Comparison of ENCODE assay signal across 13 cellular contexts in genomic region chr6:43432009-43432945, GRCh38. TPM values are rescaled to one million over a fixed set of nuclear protein-coding genes. Genes with fewer than 3 reads are reported as not detected.
DNase-seq lines count a peak whose midpoint lies in the region; FAIRE-seq and TF ChIP-seq lines count a peak whose summit lies in the region.
"Had no signal": no experiment of that assay in that cellular context is flagged by ENCODE, and none has a peak within 500 bp of the region (broad histone marks: within the 10 kb centered on the region; RNA-seq: fewer than 3 reads in every experiment).

No MANE protein-coding gene starts in this region.

- no peak overlapping the region for H2BK20ac ChIP-seq in H1 (ENCODE audit: low read length)

- H3K27ac ChIP-seq in H1 (ENCODE audit: low read depth, low read length) = no peak overlapping the region
- no peak overlapping the region for H3K27ac ChIP-seq in mesenchymal stem cell (ENCODE audit: low read length, poor library complexity, severe bottlenecking)
- H3K27ac ChIP-seq in dorsolateral prefrontal cortex = no peak overlapping the region
- H3K27ac ChIP-seq: BLaER1 had no signal

- TF ChIP-seq CTCF in H1 (IDR thresholded peaks at IDR 0.05; ENCODE audit: control extremely low read depth in 1 of 3, insufficient read depth in 1 of 3, low read depth in 1 of 3, low read length in 3 of 3) (no peak), dorsolateral prefrontal cortex (IDR thresholded peaks at IDR 0.05 in 54 of 56, conservative IDR thresholded peaks at IDR 0.05 in 2 of 56; ENCODE audit: low read depth in 1 of 56, partially characterized antibody in 56 of 56) (no peak)

- H3K4me3 Mint-ChIP-seq in activated T-cell treated with anti-CD3 and anti-CD28 coated beads, Interleukin-2, amount 50 U/mL, for 24 hours = no peak overlapping the region

- TF ChIP-seq EP300 in H1 (IDR thresholded peaks at IDR 0.05; ENCODE audit: borderline replicate concordance in 1 of 2, low read depth in 2 of 2, low read length in 2 of 2) = no peak

- no peak overlapping the region for H3K56ac ChIP-seq in H1 (replicated peaks; ENCODE audit: insufficient read length, low read depth, low read length)

- intact Hi-C loops in posterior vena cava (cut with DNase I) (no loop called here), dorsolateral prefrontal cortex (cut with DNase I) (no loop called here)

- H2BK120ac ChIP-seq in H1 (replicated peaks; ENCODE audit: low read depth, low read length) (no peak overlapping the region), mesenchymal stem cell (ENCODE audit: low read depth, low read length) (no peak overlapping the region)

- H3K4me1 Mint-ChIP-seq in activated T-cell treated with anti-CD3 and anti-CD28 coated beads, Interleukin-2, amount 50 U/mL, for 24 hours (ENCODE audit: low read depth) = peaks cover 27% of the 10 kb centered on the region

- H2BK15ac ChIP-seq in H1 (ENCODE audit: low read length) (no peak overlapping the region), mesenchymal stem cell (ENCODE audit: low read depth, poor library complexity, severe bottlenecking) (no peak overlapping the region)

- H3K4me1 ChIP-seq in H1 (replicated peaks in 1 of 4; ENCODE audit: control insufficient read depth in 3 of 4, insufficient read depth in 4 of 4, low read length in 3 of 4) (peaks cover 0 to 6% (median 2%) of the 10 kb centered on the region in 4 experiments; a peak in 3 of 7 replicates), mesenchymal stem cell (ENCODE audit: control insufficient read depth, insufficient read depth, low read depth, low read length) (peaks cover 16% of the 10 kb centered on the region)

- H3K4me3 ChIP-seq in H1 (ENCODE audit: extremely low read depth in 1 of 4, insufficient read depth in 2 of 4, low read depth in 3 of 4, low read length in 4 of 4) (no peak overlapping the region), mesenchymal stem cell (ENCODE audit: insufficient read depth in 1 of 2, low read depth in 1 of 2, low read length in 2 of 2) (no peak overlapping the region), dorsolateral prefrontal cortex (no peak overlapping the region)
- H3K4me3 ChIP-seq: BLaER1 had no signal

- H3K79me2 ChIP-seq in H1 (ENCODE audit: control insufficient read depth in 1 of 2, insufficient read depth in 2 of 2, low read length in 2 of 2) = peaks cover 0 to 9% of the 10 kb centered on the region in 2 experiments; a peak in 1 of 4 replicates

- H3K36me3 Mint-ChIP-seq in activated T-cell treated with anti-CD3 and anti-CD28 coated beads, Interleukin-2, amount 50 U/mL, for 24 hours (ENCODE audit: low read depth) = peaks cover 73% of the 10 kb centered on the region

- TF ChIP-seq POLR2A in H1 (IDR thresholded peaks at IDR 0.05; ENCODE audit: control extremely low read depth in 1 of 2, low read depth in 2 of 2, low read length in 2 of 2) (no peak), GM12892 (IDR thresholded peaks at IDR 0.05; ENCODE audit: low read depth, low read length) (no peak)

- H3K9me3 ChIP-seq in H1 (ENCODE audit: insufficient read depth in 2 of 2, low read depth in 1 of 2, low read length in 1 of 2) (no peaks in the 10 kb centered on the region), mesenchymal stem cell (ENCODE audit: control insufficient read depth, low read length) (no peaks in the 10 kb centered on the region)
- H3K9me3 ChIP-seq: BLaER1 had no signal

- H3K27ac Mint-ChIP-seq in activated T-cell treated with anti-CD3 and anti-CD28 coated beads, Interleukin-2, amount 50 U/mL, for 24 hours = peak overlapping the region; percentile 12

- no peaks in the 10 kb centered on the region for H3K9me3 Mint-ChIP-seq in activated T-cell treated with anti-CD3 and anti-CD28 coated beads, Interleukin-2, amount 50 U/mL, for 24 hours

- H2AFZ ChIP-seq in H1 (ENCODE audit: low read length) (no peak overlapping the region), mesenchymal stem cell (ENCODE audit: low read depth, low read length) (no peak overlapping the region)

- H3K18ac ChIP-seq in H1 (ENCODE audit: extremely low read depth, low read length) (no peak overlapping the region), mesenchymal stem cell (ENCODE audit: low read depth in 1 of 2, low read length in 2 of 2) (no peak overlapping the region)

- H3K79me1 ChIP-seq in H1 (ENCODE audit: low read depth, low read length) (no peaks in the 10 kb centered on the region; the same call in 1 of the 2 replicates), mesenchymal stem cell (replicated peaks; ENCODE audit: low read length, poor library complexity, severe bottlenecking) (peaks cover 23% of the 10 kb centered on the region)

- H3K14ac ChIP-seq in H1 (ENCODE audit: insufficient read length) (no peak overlapping the region), mesenchymal stem cell (ENCODE audit: low read length in 2 of 2) (no peak overlapping the region)

- no peak for DNase-seq in activated T-cell treated with anti-CD3 and anti-CD28 coated beads, Interleukin-2, amount 50 U/mL, for 24 hours
- no peak for DNase-seq in activated T-cell treated with anti-CD3 and anti-CD28 coated beads, Interleukin-2, amount 50 U/mL, for 48 hours
- DNase-seq in H1 (ENCODE audit: low read depth in 1 of 2, low spot score in 2 of 2) = no peak
- no peak for DNase-seq in mesenchymal stem cell
- DNase-seq in posterior vena cava (ENCODE audit: low spot score) = peak; percentile 77
- no peak for DNase-seq in GM12892 (ENCODE audit: insufficient read length)
- DNase-seq in dorsolateral prefrontal cortex = no peak
- DNase-seq: 8988T, AML-193, DMS53, GF-D8 had no signal

- 90% methylated on average over 16 of the region's 19 CpGs; no CpG with 5 or more reads in 1 of the 2 experiments for WGBS in H1 (ENCODE audit: extremely low coverage in 1 of 2, insufficient coverage in 1 of 2, insufficient read length in 1 of 2, insufficient replicate concordance in 2 of 2, low coverage in 1 of 2, low lambda C conversion rate in 2 of 2, missing lambda C conversion rate in 1 of 2), 2 experiments
- 98% methylated on average over 18 of the region's 19 CpGs for WGBS in mesenchymal stem cell

- peaks cover 0 to 2% of the 10 kb centered on the region in 2 experiments for H4K20me1 ChIP-seq in H1 (replicated peaks in 1 of 2; ENCODE audit: control insufficient read depth in 1 of 2, insufficient read depth in 2 of 2, low read length in 2 of 2)

- peaks cover 7% of the 10 kb centered on the region for H3K23me2 ChIP-seq in H1 (ENCODE audit: low read depth, low read length)

- H3K4me2 ChIP-seq in H1 (ENCODE audit: insufficient read depth in 1 of 2, low read depth in 2 of 2, low read length in 2 of 2) (no peak overlapping the region), mesenchymal stem cell (ENCODE audit: low read length, poor library complexity, severe bottlenecking) (no peak overlapping the region)
- H3K4me2 ChIP-seq: BLaER1 had no signal

- H4K8ac ChIP-seq in H1 (ENCODE audit: extremely low read depth, insufficient read depth, low read length) = no peak overlapping the region
- H4K8ac ChIP-seq in mesenchymal stem cell (ENCODE audit: low read length) = peak overlapping the region; percentile 36

- no peaks in the 10 kb centered on the region for H3K27me3 Mint-ChIP-seq in activated T-cell treated with anti-CD3 and anti-CD28 coated beads, Interleukin-2, amount 50 U/mL, for 24 hours

- H3K27me3 ChIP-seq in H1 (replicated peaks in 1 of 4; ENCODE audit: control insufficient read depth in 3 of 4, extremely low read depth in 1 of 4, insufficient read depth in 3 of 4, low read length in 3 of 4) (no peaks in the 10 kb centered on the region), mesenchymal stem cell (ENCODE audit: control insufficient read depth in 1 of 2, insufficient read depth in 1 of 2, low read length in 2 of 2) (no peaks in the 10 kb centered on the region), dorsolateral prefrontal cortex (no peaks in the 10 kb centered on the region)
- H3K27me3 ChIP-seq: BLaER1 had no signal

- H3K36me3 ChIP-seq in H1 (ENCODE audit: control insufficient read depth in 2 of 4, insufficient read depth in 4 of 4, low read length in 3 of 4) = peaks cover 0 to 7% (median 0%) of the 10 kb centered on the region in 4 experiments; a peak in 3 of 8 replicates
- H3K36me3 ChIP-seq in mesenchymal stem cell (ENCODE audit: control insufficient read depth in 1 of 2, insufficient read depth in 2 of 2, low read depth in 1 of 2, low read length in 2 of 2) = peaks cover 34 to 48% of the 10 kb centered on the region in 2 experiments

- no peak overlapping the region for H3K23ac ChIP-seq in H1 (ENCODE audit: insufficient read length)
- H3K23ac ChIP-seq in mesenchymal stem cell (ENCODE audit: low read length in 2 of 2) = no peak overlapping the region

- FAIRE-seq in H1 (lab: Jason Lieb, UNC) = no peak
- FAIRE-seq in GM12892 (lab: Jason Lieb, UNC) = no peak
- FAIRE-seq: H54 had no signal

- H2AK5ac ChIP-seq in H1 (ENCODE audit: low read depth, low read length) (no peak overlapping the region), mesenchymal stem cell (ENCODE audit: low read length, severe bottlenecking) (no peak overlapping the region)

- peak overlapping the region; percentile 24; the same call in 1 of the 2 replicates for H2BK5ac ChIP-seq in H1 (ENCODE audit: low read depth, low read length)
- H2BK5ac ChIP-seq in mesenchymal stem cell (ENCODE audit: low read depth, low read length, poor library complexity, severe bottlenecking) = no peak overlapping the region

- H4K91ac ChIP-seq in H1 (replicated peaks; ENCODE audit: insufficient read length, low read length) (no peak overlapping the region), mesenchymal stem cell (ENCODE audit: low read length) (peak overlapping the region; percentile 58)

- POLR2A ChIA-PET in H1 (lab: Charles Lee; ENCODE audit: partially characterized antibody) = interaction anchor here (1.0 to 2.5 kb wide), 2 partner anchors 9 to 62 kb away, joined by 3 to 9 read pairs; partner anchors contain the start of gene ZNF318

- no peak overlapping the region for H4K5ac ChIP-seq in H1 (ENCODE audit: insufficient read length, low read depth, low read length)

- H3K4ac ChIP-seq in H1 (replicated peaks; ENCODE audit: insufficient read length, low read depth, low read length) = no peak overlapping the region
- H3K4ac ChIP-seq in mesenchymal stem cell (ENCODE audit: low read depth in 1 of 2, low read length in 2 of 2) = no peak overlapping the region

- no peak for TF ChIP-seq RAD21 in H1 (IDR thresholded peaks at IDR 0.05 in 1 of 2, conservative IDR thresholded peaks at IDR 0.05 in 1 of 2; ENCODE audit: low read depth in 2 of 2, low read length in 2 of 2)

- CTCF ChIA-PET in H1 (lab: Charles Lee; ENCODE audit: partially characterized antibody) = interaction anchor here (0.6 to 6.7 kb wide), 7 partner anchors 23 to 151 kb away, joined by 3 to 46 read pairs (median 4); partner anchors contain the start of gene DLK2

- no peak overlapping the region for H2BK12ac ChIP-seq in H1 (ENCODE audit: low read depth, low read length)
- no peak overlapping the region for H2BK12ac ChIP-seq in mesenchymal stem cell (ENCODE audit: low read length in 2 of 2)

- H3K9ac ChIP-seq in H1 (replicated peaks in 1 of 4; ENCODE audit: extremely low read depth in 1 of 4, low read depth in 3 of 4, low read length in 3 of 4) (no peak overlapping the region), mesenchymal stem cell (ENCODE audit: low read length) (no peak overlapping the region)
- H3K9ac ChIP-seq: BLaER1 had no signal

RNA-seq across cellular contexts. Expression of gene ABCC10, which starts 4.9 kb away (rescaled TPM):
- total RNA-seq in H1 (2021; fragmentation: NEBNext Ultra II Directional; extraction: Animal tissue kit (Norgen Biotek cat#: 25700)) = 21.0 and 24.6 TPM in 2 replicates
- polyA plus RNA-seq in H1 (2011; rRNA removed) = 15.5 and 22.3 TPM in 2 replicates
- polyA plus RNA-seq in H1 (2011; cell fraction: cytosol; rRNA removed) = 13.9 TPM
- polyA plus RNA-seq in H1 (2011; cell fraction: nucleus; rRNA removed) = 52.6 TPM
- 15.1 to 19.4 TPM (median 15.8 TPM) in 4 replicates for polyA plus RNA-seq in H1 (2012, experiment 1 of 2)
- polyA plus RNA-seq in H1 (2012, experiment 2 of 2) = 16.5 TPM
- 20.3 TPM for polyA plus RNA-seq in H1 (2013, experiment 1 of 2)
- polyA plus RNA-seq in H1 (2013, experiment 2 of 2) = 19.2 TPM
- 10.9 and 14.8 TPM in 2 replicates for polyA minus RNA-seq in H1 (2011; rRNA and poly(A)+ RNA removed)
- polyA minus RNA-seq in H1 (2011; cell fraction: cytosol; rRNA and poly(A)+ RNA removed) = 11.5 TPM
- polyA minus RNA-seq in H1 (2011; cell fraction: nucleus; rRNA and poly(A)+ RNA removed) = 25.2 TPM
- 24.7 TPM for polyA plus RNA-seq in mesenchymal stem cell (2013, experiment 1 of 2)
- 21.2 TPM for polyA plus RNA-seq in mesenchymal stem cell (2013, experiment 2 of 2)
- total RNA-seq in posterior vena cava = 10 to 100 TPM; 21.1 to 22.4 TPM
- 16.8 TPM for polyA plus RNA-seq in GM12892 (2012; ENCODE audit: missing spikeins)
- 10 to 100 TPM; 16.3 to 62.8 (median 35.7) TPM for total RNA-seq in dorsolateral prefrontal cortex

RNA-seq across cellular contexts. Expression of gene DLK2, which starts 23.1 kb away (rescaled TPM):
- 0.37 and 0.67 TPM in 2 replicates for total RNA-seq in H1 (2021; fragmentation: NEBNext Ultra II Directional; extraction: Animal tissue kit (Norgen Biotek cat#: 25700))
- 0.80 and 1.6 TPM in 2 replicates for polyA plus RNA-seq in H1 (2011; rRNA removed)
- polyA plus RNA-seq in H1 (2011; cell fraction: cytosol; rRNA removed) = 1.0 TPM
- polyA plus RNA-seq in H1 (2011; cell fraction: nucleus; rRNA removed) = 1.2 TPM
- polyA plus RNA-seq in H1 (2012, experiment 1 of 2) = 0.25 to 0.88 TPM (median 0.55 TPM) in 4 replicates
- polyA plus RNA-seq in H1 (2012, experiment 2 of 2) = 1.2 TPM
- 0.47 TPM for polyA plus RNA-seq in H1 (2013, experiment 1 of 2)
- polyA plus RNA-seq in H1 (2013, experiment 2 of 2) = 0.37 TPM
- polyA minus RNA-seq in H1 (2011; rRNA and poly(A)+ RNA removed) = 0.15 and 0.22 TPM in 2 replicates
- not detected for polyA minus RNA-seq in H1 (2011; cell fraction: cytosol; rRNA and poly(A)+ RNA removed)
- polyA minus RNA-seq in H1 (2011; cell fraction: nucleus; rRNA and poly(A)+ RNA removed) = not detected
- polyA plus RNA-seq in mesenchymal stem cell (2013, experiment 1 of 2) = 0.52 TPM
- polyA plus RNA-seq in mesenchymal stem cell (2013, experiment 2 of 2) = 0.62 TPM
- total RNA-seq in posterior vena cava (under 1 TPM; 0.14 to 0.42 TPM), dorsolateral prefrontal cortex (10 to 100 TPM in 8 of 120 experiments, 1 to 10 TPM in 112; 1.9 to 12.6 (median 6.0) TPM)
- 1.1 TPM for polyA plus RNA-seq in GM12892 (2012; ENCODE audit: missing spikeins)

RNA-seq across cellular contexts. Expression of gene TJAP1, which starts 45.1 kb away (rescaled TPM):
- 36.8 and 40.4 TPM in 2 replicates for total RNA-seq in H1 (2021; fragmentation: NEBNext Ultra II Directional; extraction: Animal tissue kit (Norgen Biotek cat#: 25700))
- polyA plus RNA-seq in H1 (2011; rRNA removed) = 30.7 and 50.1 TPM in 2 replicates
- polyA plus RNA-seq in H1 (2011; cell fraction: cytosol; rRNA removed) = 31.0 TPM
- polyA plus RNA-seq in H1 (2011; cell fraction: nucleus; rRNA removed) = 80.4 TPM
- polyA plus RNA-seq in H1 (2012, experiment 1 of 2) = 25.7 to 35.7 TPM (median 33.7 TPM) in 4 replicates
- polyA plus RNA-seq in H1 (2012, experiment 2 of 2) = 28.5 TPM
- 29.1 TPM for polyA plus RNA-seq in H1 (2013, experiment 1 of 2)
- 26.5 TPM for polyA plus RNA-seq in H1 (2013, experiment 2 of 2)
- polyA minus RNA-seq in H1 (2011; rRNA and poly(A)+ RNA removed) = 15.9 and 17.5 TPM in 2 replicates
- polyA minus RNA-seq in H1 (2011; cell fraction: cytosol; rRNA and poly(A)+ RNA removed) = 14.8 TPM
- polyA minus RNA-seq in H1 (2011; cell fraction: nucleus; rRNA and poly(A)+ RNA removed) = 19.9 TPM
- 18.3 TPM for polyA plus RNA-seq in mesenchymal stem cell (2013, experiment 1 of 2)
- polyA plus RNA-seq in mesenchymal stem cell (2013, experiment 2 of 2) = 18.3 TPM
- total RNA-seq in posterior vena cava (10 to 100 TPM; 23.4 to 25.4 TPM), dorsolateral prefrontal cortex (100 to 1,000 TPM in 3 of 120 experiments, 10 to 100 TPM in 117; 21.7 to 124 (median 47.1) TPM)
- 9.2 TPM for polyA plus RNA-seq in GM12892 (2012; ENCODE audit: missing spikeins)
